21 cellular contexts compared by ENCODE assay signal in genomic region chr11:531826-532511, GRCh38. TPM values are rescaled to one million over a fixed set of nuclear protein-coding genes. Genes with fewer than 3 reads are reported as not detected.
A peak's percentile ranks its signal among the peaks of the same experiment; 100 is the strongest.
DNase-seq lines count a peak whose midpoint lies in the region; ATAC-seq, FAIRE-seq and TF ChIP-seq lines count a peak whose summit lies in the region.
"Had no signal": no experiment of that assay in that cellular context is flagged by ENCODE, and none has a peak within 500 bp of the region (broad histone marks: within the 10 kb centered on the region; RNA-seq: fewer than 3 reads in every experiment).

No MANE protein-coding gene starts in this region.

- no peaks in the 10 kb centered on the region for H3K27me3 ChIP-seq in CD4-positive, alpha-beta T cell (ENCODE audit: control insufficient read depth, insufficient read depth, low read length)
- no peaks in the 10 kb centered on the region for H3K27me3 ChIP-seq in small intestine (ENCODE audit: control insufficient read depth in 2 of 2, insufficient read depth in 2 of 2, low read length in 2 of 2)
- H3K27me3 ChIP-seq: adrenal gland, body of pancreas, tibial nerve had no signal

- no peak for FAIRE-seq in small intestine (lab: Jason Lieb, UNC)
- FAIRE-seq: colon had no signal

- no peaks in the 10 kb centered on the region for H3K27me3 Mint-ChIP-seq in CD4-positive, alpha-beta T cell
- H3K27me3 Mint-ChIP-seq in activated T-helper 2 cell treated with anti-CD3 and anti-CD28 coated beads, Interferon-gamma antibody, Interleukin-2, Interleukin-4, amounts not matched to agents 10 μg/mL and 5 μg/mL and 100 μg/mL, durations not matched to agents 14 hours and 24 hours and 36 hours (ENCODE audit: low read depth) = no peaks in the 10 kb centered on the region
- peaks cover 5% of the 10 kb centered on the region for H3K27me3 Mint-ChIP-seq in nephron (ENCODE audit: low read depth)

- peaks cover 0 to 4% of the 10 kb centered on the region in 2 donors for H3K4me1 ChIP-seq in small intestine (ENCODE audit: control insufficient read depth in 2 of 2, insufficient read depth in 1 of 2, low read depth in 1 of 2, low read length in 1 of 2)

- H3K27ac Mint-ChIP-seq in CD4-positive, alpha-beta T cell = no peak overlapping the region
- no peak overlapping the region for H3K27ac Mint-ChIP-seq in activated T-helper 2 cell treated with anti-CD3 and anti-CD28 coated beads, Interferon-gamma antibody, Interleukin-2, Interleukin-4, amounts not matched to agents 10 μg/mL and 5 μg/mL and 100 μg/mL, durations not matched to agents 14 hours and 24 hours and 36 hours
- no peak overlapping the region for H3K27ac Mint-ChIP-seq in nephron
- H3K27ac Mint-ChIP-seq: activated naive CD4-positive, alpha-beta T cell treated with anti-CD3 and anti-CD28 coated beads for 36 hours had no signal

- intact Hi-C loops in CD4-positive, alpha-beta T cell (cut with DNase I, micrococcal nuclease) = no loop called here
- intact Hi-C loops in activated T-helper 2 cell treated with anti-CD3 and anti-CD28 coated beads, Interferon-gamma antibody, Interleukin-2, Interleukin-4, amounts not matched to agents 10 μg/mL and 5 μg/mL and 100 μg/mL, durations not matched to agents 14 hours and 24 hours and 36 hours (cut with micrococcal nuclease) = no loop called here

- H3K27ac ChIP-seq in 22Rv1 = peak overlapping the region; percentile 99
- no peak overlapping the region for H3K27ac ChIP-seq in CD4-positive, alpha-beta T cell (ENCODE audit: low read depth, low read length)
- no peak overlapping the region for H3K27ac ChIP-seq in small intestine (ENCODE audit: low read depth in 1 of 2, low read length in 1 of 2)
- H3K27ac ChIP-seq: adrenal gland, body of pancreas, psoas muscle, tibial nerve had no signal

- H3K4me3 Mint-ChIP-seq in CD4-positive, alpha-beta T cell = peak overlapping the region; percentile 66
- peak overlapping the region; percentile 18 for H3K4me3 Mint-ChIP-seq in activated T-helper 2 cell treated with anti-CD3 and anti-CD28 coated beads, Interferon-gamma antibody, Interleukin-2, Interleukin-4, amounts not matched to agents 10 μg/mL and 5 μg/mL and 100 μg/mL, durations not matched to agents 14 hours and 24 hours and 36 hours (ENCODE audit: low read depth)
- peak overlapping the region; percentile 48 to 74 (median 64) for H3K4me3 Mint-ChIP-seq in nephron
- H3K4me3 Mint-ChIP-seq: activated naive CD4-positive, alpha-beta T cell treated with anti-CD3 and anti-CD28 coated beads for 36 hours; activated T-cell treated with anti-CD3 and anti-CD28 coated beads, Interleukin-2, amount 50 U/mL, for 4 hours had no signal

- ATAC-seq in CD4-positive, alpha-beta T cell (ENCODE audit: poor library complexity) = no peak
- ATAC-seq: activated T-cell treated with anti-CD3 and anti-CD28 coated beads, Interleukin-2, amount 50 U/mL, for 4 hours; body of pancreas; psoas muscle; SK-N-SH treated with all-trans-retinoic acid at 6 μM for 48 hours had no signal

- DNase-seq in CD4-positive, alpha-beta T cell = no peak
- no peak for DNase-seq in activated T-helper 2 cell treated with anti-CD3 and anti-CD28 coated beads, Interferon-gamma antibody, Interleukin-2, Interleukin-4, amounts not matched to agents 10 μg/mL and 5 μg/mL and 100 μg/mL, durations not matched to agents 14 hours and 24 hours and 36 hours (ENCODE audit: low spot score)
- DNase-seq in SKM-1 (lab: John Stamatoyannopoulos, UW; ENCODE audit: unreplicated experiment) = no peak
- no peak for DNase-seq in small intestine
- no peak for DNase-seq in DMS 273 treated with DMSO at 0.1 percent for 48 hours (lab: John Stamatoyannopoulos, UW)
- DNase-seq: activated CD4-positive, alpha-beta T cell treated with anti-CD3 and anti-CD28 coated beads for 48 hours; activated naive CD4-positive, alpha-beta T cell treated with anti-CD3 and anti-CD28 coated beads for 36 hours; activated T-cell treated with anti-CD3 and anti-CD28 coated beads, Interleukin-2, amount 50 U/mL, for 4 hours; adrenal gland; C1 segment of cervical spinal cord; effector CD4-positive, alpha-beta T cell; Kasumi-1; NCI-H1694; NCI-H510A had no signal

- TF ChIP-seq CTCF in 22Rv1 (IDR thresholded peaks at IDR 0.05) (no peak), nephron (IDR thresholded peaks at IDR 0.05; ENCODE audit: unreplicated experiment in 3 of 3) (no peak)
- TF ChIP-seq CTCF in CD4-positive, alpha-beta T cell (IDR thresholded peaks at IDR 0.05) = no peak

- no peaks in the 10 kb centered on the region for H3K9me3 Mint-ChIP-seq in CD4-positive, alpha-beta T cell
- H3K9me3 Mint-ChIP-seq in activated T-helper 2 cell treated with anti-CD3 and anti-CD28 coated beads, Interferon-gamma antibody, Interleukin-2, Interleukin-4, amounts not matched to agents 10 μg/mL and 5 μg/mL and 100 μg/mL, durations not matched to agents 14 hours and 24 hours and 36 hours = no peaks in the 10 kb centered on the region
- no peaks in the 10 kb centered on the region for H3K9me3 Mint-ChIP-seq in nephron
- H3K9me3 Mint-ChIP-seq: activated naive CD4-positive, alpha-beta T cell treated with anti-CD3 and anti-CD28 coated beads for 36 hours; activated T-cell treated with anti-CD3 and anti-CD28 coated beads, Interleukin-2, amount 50 U/mL, for 4 hours had no signal

- POLR2A ChIA-PET in CD4-positive, alpha-beta T cell (lab: Charles Lee) = no interaction called here

- peaks cover 3 to 10% of the 10 kb centered on the region in 2 donors for H3K36me3 ChIP-seq in small intestine (ENCODE audit: control insufficient read depth in 2 of 2, insufficient read depth in 2 of 2, low read length in 2 of 2)

- no peak overlapping the region for H3K4me3 ChIP-seq in small intestine (ENCODE audit: low read depth in 1 of 2, low read length in 2 of 2)
- H3K4me3 ChIP-seq: adrenal gland, body of pancreas, psoas muscle, tibial nerve had no signal

- CTCF ChIA-PET in CD4-positive, alpha-beta T cell (lab: Charles Lee) = no interaction called here

- 87 to 92% (median 88%) methylated on average over 17 to 20 of the region's 20 CpGs for WGBS in small intestine, 3 donors

- peaks cover 13% of the 10 kb centered on the region for H3K36me3 Mint-ChIP-seq in CD4-positive, alpha-beta T cell (ENCODE audit: low read depth)
- peaks cover 8% of the 10 kb centered on the region for H3K36me3 Mint-ChIP-seq in activated T-helper 2 cell treated with anti-CD3 and anti-CD28 coated beads, Interferon-gamma antibody, Interleukin-2, Interleukin-4, amounts not matched to agents 10 μg/mL and 5 μg/mL and 100 μg/mL, durations not matched to agents 14 hours and 24 hours and 36 hours (ENCODE audit: low read depth)
- no peaks in the 10 kb centered on the region for H3K36me3 Mint-ChIP-seq in nephron (ENCODE audit: low read depth)

- H3K4me1 Mint-ChIP-seq in CD4-positive, alpha-beta T cell (ENCODE audit: low read depth) = peaks cover 5% of the 10 kb centered on the region
- H3K4me1 Mint-ChIP-seq in activated T-helper 2 cell treated with anti-CD3 and anti-CD28 coated beads, Interferon-gamma antibody, Interleukin-2, Interleukin-4, amounts not matched to agents 10 μg/mL and 5 μg/mL and 100 μg/mL, durations not matched to agents 14 hours and 24 hours and 36 hours (ENCODE audit: low read depth) = no peaks in the 10 kb centered on the region
- H3K4me1 Mint-ChIP-seq in nephron = peaks cover 4% of the 10 kb centered on the region

- H3K9me3 ChIP-seq in CD4-positive, alpha-beta T cell (ENCODE audit: control insufficient read depth, low read length) = no peaks in the 10 kb centered on the region
- H3K9me3 ChIP-seq in small intestine (ENCODE audit: control insufficient read depth, low read depth) = no peaks in the 10 kb centered on the region
- H3K9me3 ChIP-seq: adrenal gland, body of pancreas, psoas muscle, tibial nerve had no signal

RNA-seq across cellular contexts. Expression of gene HRAS, which starts 3.4 kb away (rescaled TPM):
- total RNA-seq in CD4-positive, alpha-beta T cell = 10 to 100 TPM; 23.7 to 23.9 TPM
- total RNA-seq in activated T-helper 2 cell treated with anti-CD3 and anti-CD28 coated beads, Interferon-gamma antibody, Interleukin-2, Interleukin-4, amounts not matched to agents 10 μg/mL and 5 μg/mL and 100 μg/mL, durations not matched to agents 14 hours and 24 hours and 36 hours = 70.5 and 71.5 TPM in 2 replicates
- polyA plus RNA-seq in small intestine = 100 to 1,000 TPM in 2 of 3 donors, 10 to 100 TPM in 1; 57.0 to 142 (median 128) TPM

RNA-seq across cellular contexts. Expression of gene LRRC56, which starts 5.4 kb away (rescaled TPM):
- 1 to 10 TPM; 2.4 TPM for total RNA-seq in CD4-positive, alpha-beta T cell
- 1.3 and 2.2 TPM in 2 replicates for total RNA-seq in activated T-helper 2 cell treated with anti-CD3 and anti-CD28 coated beads, Interferon-gamma antibody, Interleukin-2, Interleukin-4, amounts not matched to agents 10 μg/mL and 5 μg/mL and 100 μg/mL, durations not matched to agents 14 hours and 24 hours and 36 hours
- 1 to 10 TPM in 1 of 3 donors, under 1 TPM in 2; 0.54 to 1.2 (median 0.89) TPM for polyA plus RNA-seq in small intestine

RNA-seq across cellular contexts. Expression of gene RNH1, which starts 24.9 kb away (rescaled TPM):
- 100 to 1,000 TPM; 131 to 132 TPM for total RNA-seq in CD4-positive, alpha-beta T cell
- 126 and 127 TPM in 2 replicates for total RNA-seq in activated T-helper 2 cell treated with anti-CD3 and anti-CD28 coated beads, Interferon-gamma antibody, Interleukin-2, Interleukin-4, amounts not matched to agents 10 μg/mL and 5 μg/mL and 100 μg/mL, durations not matched to agents 14 hours and 24 hours and 36 hours
- polyA plus RNA-seq in small intestine = 100 to 1,000 TPM in 2 of 3 donors, 10 to 100 TPM in 1; 81.9 to 120 (median 119) TPM

RNA-seq across cellular contexts. Expression of gene LMNTD2, which starts 28.6 kb away (rescaled TPM):
- 10 to 100 TPM in 1 of 2 experiments, 1 to 10 TPM in 1; 8.2 to 10.3 TPM for total RNA-seq in CD4-positive, alpha-beta T cell
- total RNA-seq in activated T-helper 2 cell treated with anti-CD3 and anti-CD28 coated beads, Interferon-gamma antibody, Interleukin-2, Interleukin-4, amounts not matched to agents 10 μg/mL and 5 μg/mL and 100 μg/mL, durations not matched to agents 14 hours and 24 hours and 36 hours = 1.1 and 1.3 TPM in 2 replicates
- polyA plus RNA-seq in small intestine = 10 to 100 TPM in 2 of 3 donors, 1 to 10 TPM in 1; 4.7 to 26.4 (median 18.6) TPM

RNA-seq across cellular contexts. Expression of gene RASSF7, which starts 28.8 kb away (rescaled TPM):
- total RNA-seq in CD4-positive, alpha-beta T cell = 10 to 100 TPM; 14.1 to 15.7 TPM
- total RNA-seq in activated T-helper 2 cell treated with anti-CD3 and anti-CD28 coated beads, Interferon-gamma antibody, Interleukin-2, Interleukin-4, amounts not matched to agents 10 μg/mL and 5 μg/mL and 100 μg/mL, durations not matched to agents 14 hours and 24 hours and 36 hours = 19.6 and 20.3 TPM in 2 replicates
- 100 to 1,000 TPM in 2 of 3 donors, 10 to 100 TPM in 1; 71.5 to 174 (median 169) TPM for polyA plus RNA-seq in small intestine
